In the genomic region with DNA sequence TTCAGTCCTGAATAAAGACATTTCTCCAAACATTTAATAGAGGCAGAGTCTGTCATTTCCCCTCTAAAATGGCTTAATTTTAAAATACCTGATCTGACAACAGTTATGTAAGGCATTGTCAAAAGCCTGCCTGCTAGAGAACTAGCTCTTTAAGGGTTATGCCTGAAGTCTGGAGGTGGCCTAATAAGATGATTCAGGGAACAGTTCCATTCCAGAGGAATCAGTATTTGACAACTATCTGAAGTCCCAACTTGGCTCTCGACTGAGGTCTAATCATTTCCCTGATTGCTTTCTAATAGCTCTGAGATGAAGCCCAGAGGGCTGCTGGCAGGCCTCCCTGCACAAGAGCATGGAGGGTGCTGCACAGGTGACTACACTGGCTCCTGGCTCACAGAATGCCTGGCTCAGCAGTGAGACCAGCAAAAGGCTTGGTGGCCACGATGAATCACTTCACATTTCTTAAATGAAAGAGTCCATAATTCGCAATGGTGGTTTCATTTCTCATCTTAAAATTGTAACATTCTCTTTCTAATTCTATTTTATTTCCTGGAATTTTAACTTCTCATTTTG, we compare ENCODE assay signal across 23 cellular contexts.
"Had no signal": no experiment of that assay in that cellular context is flagged by ENCODE, and none has a peak within 500 bp of the region (broad histone marks: within the 10 kb centered on the region; RNA-seq: fewer than 3 reads in every experiment).

No MANE protein-coding gene starts in this region.

- H3K27ac ChIP-seq: KMS-11, SJCRH30, WERI-Rb-1 had no signal

- ATAC-seq: activated CD4-positive, alpha-beta T cell treated with anti-CD3 and anti-CD28 coated beads for 36 hours; activated CD8-positive, alpha-beta T cell treated with anti-CD3 and anti-CD28 coated beads for 36 hours; activated T-cell treated with anti-CD3 and anti-CD28 coated beads, Interleukin-2, amount 50 U/mL, for 72 hours; PC-3 had no signal

- H3K36me3 ChIP-seq: MG63, SJCRH30, WERI-Rb-1 had no signal

- H3K9ac ChIP-seq: KMS-11, SK-N-SH had no signal

- H3K27me3 ChIP-seq: MG63, SJCRH30 had no signal

- H3K9me3 ChIP-seq: MG63, SJCRH30 had no signal

- H3K4me1 ChIP-seq: SJCRH30 had no signal

- H3K4me3 ChIP-seq: MG63, SJCRH30 had no signal

- DNase-seq: activated CD4-positive, alpha-beta T cell treated with anti-CD3 and anti-CD28 coated beads for 36 hours; activated CD4-positive, alpha-beta T cell treated with anti-CD3 and anti-CD28 coated beads, Interleukin-2, amount 50 U/mL, for 1 hour; activated CD8-positive, alpha-beta memory T cell treated with anti-CD3 and anti-CD28 coated beads, Interleukin-2, amount 50 U/mL, for 4 hours; activated CD8-positive, alpha-beta T cell treated with anti-CD3 and anti-CD28 coated beads for 36 hours; activated gamma-delta T cell treated with Interleukin-2 at 50 U/mL for 16 hours; activated naive CD4-positive, alpha-beta T cell treated with anti-CD3 and anti-CD28 coated beads, Interleukin-2, amount 10 ng/mL, durations not matched to agents 7 days and 5 days; activated naive CD8-positive, alpha-beta T cell treated with anti-CD3 and anti-CD28 coated beads for 36 hours; activated T-cell treated with anti-CD3 and anti-CD28 coated beads, Interleukin-2, amount 50 U/mL, for 72 hours; MG63; NCI-H1105; NCI-H1436 treated with DMSO at 0.1 percent for 48 hours; NCI-H187; NCI-H2081 treated with DMSO at 0.1 percent for 48 hours; NCI-H2171 treated with DMSO at 0.1 percent for 48 hours; NCI-H226; NCI-H526; NCI-H774; PC-3; SJCRH30; SK-N-SH; T-helper 1 cell; WERI-Rb-1 had no signal

- H3K9me2 ChIP-seq: SK-N-SH had no signal

- H3K4me2 ChIP-seq: KMS-11, SK-N-SH had no signal
